12 cellular contexts compared by ENCODE assay signal in the genomic region with DNA sequence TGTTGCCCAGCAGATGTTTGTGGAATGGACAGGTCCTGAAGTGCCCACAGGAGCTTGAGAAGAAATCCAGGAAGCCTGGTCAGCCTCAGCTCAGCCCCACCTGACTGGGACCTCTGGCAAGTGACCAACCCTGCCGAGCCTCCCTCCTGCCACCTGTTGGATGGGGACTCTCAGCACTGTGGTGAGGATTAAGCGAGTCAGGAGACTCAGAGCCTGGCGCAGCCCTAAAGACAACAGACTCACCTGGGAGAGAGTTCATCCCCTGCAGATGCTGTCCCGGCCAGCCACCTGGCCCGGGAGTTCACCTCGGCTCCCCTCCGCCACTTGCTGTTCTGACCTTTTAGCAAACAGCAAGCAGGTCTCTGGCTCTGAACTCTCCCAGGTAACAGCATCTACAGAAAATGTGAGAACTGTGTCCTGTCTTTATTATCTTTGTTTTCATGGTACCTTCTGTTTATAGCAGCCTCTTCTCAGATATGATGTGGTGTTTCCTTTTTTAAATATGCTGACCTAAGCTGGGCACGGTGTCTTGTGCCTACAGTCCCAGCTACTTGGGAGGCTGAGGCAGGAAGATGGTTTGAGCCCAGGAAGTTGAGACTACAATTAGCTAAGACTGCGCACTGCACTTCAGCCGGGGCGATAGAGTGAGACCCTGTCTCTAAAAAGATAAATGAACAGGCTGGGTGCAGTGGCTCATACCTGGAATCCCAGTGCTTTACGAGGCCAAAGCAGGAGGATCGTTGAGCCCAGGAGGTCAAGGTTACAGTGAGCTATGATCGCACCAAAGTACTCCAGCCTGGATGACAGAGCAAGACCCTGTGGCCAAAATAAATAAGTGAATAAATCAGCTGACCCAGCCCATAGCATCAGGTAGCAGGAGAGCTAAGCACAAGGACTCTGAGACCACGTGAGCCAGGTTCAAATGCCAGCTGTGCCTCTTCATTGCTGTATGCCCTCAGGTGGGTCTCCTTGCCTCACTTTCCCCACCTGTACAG. TPM values are rescaled to one million over a fixed set of nuclear protein-coding genes. Genes with fewer than 3 reads are reported as not detected.
DNase-seq lines count a peak whose midpoint lies in the region; ATAC-seq and TF ChIP-seq lines count a peak whose summit lies in the region.
"Had no signal": no experiment of that assay in that cellular context is flagged by ENCODE, and none has a peak within 500 bp of the region (broad histone marks: within the 10 kb centered on the region; RNA-seq: fewer than 3 reads in every experiment).

No MANE protein-coding gene starts in this region.

- TF ChIP-seq CTCF in left ventricle myocardium inferior (IDR thresholded peaks at IDR 0.05; ENCODE audit: borderline replicate concordance) (peak; percentile 28), RWPE1 (conservative IDR thresholded peaks at IDR 0.05; ENCODE audit: low read depth) (no peak), kidney epithelial cell (IDR thresholded peaks at IDR 0.05; ENCODE audit: insufficient read depth, low read length, poor library complexity, severe bottlenecking) (peak; percentile 36)

- POLR2A ChIA-PET in RWPE1 (lab: Yijun Ruan, JAX; ENCODE audit: low non-redundant PET), result no interaction called here

- no peaks in the 10 kb centered on the region for H3K36me3 ChIP-seq in left ventricle myocardium inferior
- H3K36me3 ChIP-seq in kidney epithelial cell (ENCODE audit: control insufficient read depth, insufficient read depth, low read length), result no peaks in the 10 kb centered on the region
- H3K36me3 ChIP-seq: BLaER1 had no signal

- DNase-seq in left ventricle myocardium inferior (no peak), cardiac septum (ENCODE audit: low spot score) (no peak), RWPE1 (ENCODE audit: low spot score) (no peak), kidney epithelial cell (ENCODE audit: low read depth) (no peak), mesenteric fat pad (ENCODE audit: low spot score) (no peak), T-helper 9 cell (no peak)
- DNase-seq: activated T-cell treated with anti-CD3 and anti-CD28 coated beads, Interleukin-2, amount 50 U/mL, for 48 hours; Kasumi-1; T-cell had no signal

- peak overlapping the region; percentile 11 for H3K27ac ChIP-seq in left ventricle myocardium inferior (replicated peaks)
- peak overlapping the region; percentile 54 for H3K27ac ChIP-seq in RWPE1
- H3K27ac ChIP-seq: BLaER1 had no signal

- ATAC-seq in HG03571 (IDR thresholded peaks at IDR 0.05; ENCODE audit: unreplicated experiment) (no peak), HG03354 (IDR thresholded peaks at IDR 0.05; ENCODE audit: poor library complexity, severe bottlenecking, unreplicated experiment) (no peak)
- ATAC-seq: T-cell had no signal

- H3K4me3 ChIP-seq in left ventricle myocardium inferior (no peak overlapping the region), kidney epithelial cell (ENCODE audit: low read depth, low read length) (no peak overlapping the region)
- H3K4me3 ChIP-seq: BLaER1 had no signal

- CTCF ChIA-PET in RWPE1 (lab: Yijun Ruan, JAX), result interaction anchor here (0.5 to 1.0 kb wide), 3 partner anchors 22 to 167 kb away, joined by 3 to 4 read pairs (median 3); no protein-coding TSS in a partner anchor

- H3K9me3 ChIP-seq in left ventricle myocardium inferior (replicated peaks), result no peaks in the 10 kb centered on the region
- H3K9me3 ChIP-seq: BLaER1 had no signal

- peaks cover 57% of the 10 kb centered on the region for H3K4me1 ChIP-seq in left ventricle myocardium inferior

- intact Hi-C loops in left ventricle myocardium inferior (cut with micrococcal nuclease) (no loop called here), cardiac septum (cut with DNase I) (loop anchor here (2.0 kb wide), 1 partner anchor 45 kb away; no protein-coding TSS in a partner anchor)

- H3K27me3 ChIP-seq in left ventricle myocardium inferior (ENCODE audit: low read depth), result peaks cover 36% of the 10 kb centered on the region
- peaks cover 24% of the 10 kb centered on the region for H3K27me3 ChIP-seq in kidney epithelial cell (ENCODE audit: control insufficient read depth, insufficient read depth, low read length)
- H3K27me3 ChIP-seq: BLaER1 had no signal

RNA-seq across cellular contexts. Expression of gene SLC6A6, which starts 32.4 kb away (rescaled TPM):
- 35.4 TPM for total RNA-seq in left ventricle myocardium inferior
- 129 TPM for total RNA-seq in cardiac septum
- 3.8 and 4.1 TPM in 2 replicates for total RNA-seq in kidney epithelial cell
- total RNA-seq in mesenteric fat pad, result 49.3 TPM
